In genomic region chr10:30980951-30981616, GRCh38 we compare ENCODE assay signal across 9 cellular contexts. TPM values are rescaled to one million over a fixed set of nuclear protein-coding genes. Genes with fewer than 3 reads are reported as not detected.
DNase-seq lines count a peak whose midpoint lies in the region; ATAC-seq and TF ChIP-seq lines count a peak whose summit lies in the region.
"Had no signal": no experiment of that assay in that cellular context is flagged by ENCODE, and none has a peak within 500 bp of the region (broad histone marks: within the 10 kb centered on the region; RNA-seq: fewer than 3 reads in every experiment).

No MANE protein-coding gene starts in this region.

- WGBS in body of pancreas, 2 donors, result 24 to 29% methylated on average over 7 of the region's 7 CpGs

- peak; percentile 88 for ATAC-seq in body of pancreas
- no peak for ATAC-seq in activated CD4-positive, CD25-positive, alpha-beta regulatory T cell treated with anti-CD3 and anti-CD28 coated beads, Interleukin-2, amount 50 U/mL, for 24 hours
- no peak for ATAC-seq in HG03280 (IDR thresholded peaks at IDR 0.05; ENCODE audit: unreplicated experiment)
- ATAC-seq: naive thymus-derived CD4-positive, alpha-beta T cell had no signal

- TF ChIP-seq POLR2A in body of pancreas (IDR thresholded peaks at IDR 0.05), result no peak

- no peaks in the 10 kb centered on the region for H3K36me3 ChIP-seq in body of pancreas (replicated peaks in 1 of 2; ENCODE audit: insufficient read depth in 1 of 2, low read depth in 2 of 2)

- no peak for TF ChIP-seq CTCF in body of pancreas (IDR thresholded peaks at IDR 0.05)

- H3K27me3 ChIP-seq in body of pancreas, result no peaks in the 10 kb centered on the region

- DNase-seq in M059J (ENCODE audit: low read depth) (peak; percentile 77), body of pancreas (peak; percentile 60 to 88 (median 81)), kidney tubule cell (ENCODE audit: low spot score) (peak; percentile 72), superior temporal gyrus (ENCODE audit: extremely low spot score) (peak; percentile 84), DMS79 (lab: John Stamatoyannopoulos, UW) (no peak), MV-4-11 (lab: John Stamatoyannopoulos, UW) (no peak)
- DNase-seq: naive thymus-derived CD4-positive, alpha-beta T cell had no signal

- intact Hi-C loops in body of pancreas (cut with DNase I), result no loop called here

- H3K9me3 ChIP-seq in body of pancreas, result no peaks in the 10 kb centered on the region

- H3K4me1 ChIP-seq in body of pancreas, result peaks cover 16% of the 10 kb centered on the region

- peak overlapping the region in 3 of 4 donors; percentile 36 to 71 (median 47) for H3K27ac ChIP-seq in body of pancreas

- H3K4me3 ChIP-seq in body of pancreas, result no peak overlapping the region

RNA-seq across cellular contexts. Expression of gene ZNF438, which starts 50.6 kb away (rescaled TPM):
- total RNA-seq in M059J (2014; rRNA removed; shearing (Covaris generic)), result 2.5 and 3.4 TPM in 2 replicates
- 1 to 10 TPM; 2.6 to 2.9 TPM for total RNA-seq in body of pancreas

Comparison
In these comparisons a context has a peak if more than half of its experiments do, and no peak if none do; other contexts are left out.
1. DNase-seq: peak in M059J (single experiment), body of pancreas (4 of 4), kidney tubule cell (single experiment) and superior temporal gyrus (single experiment); none in DMS79 (single experiment) and MV-4-11 (single experiment).